Comparison of ENCODE assay signal across 8 cellular contexts in genomic region chr19:8396563-8397203, GRCh38. TPM values are rescaled to one million over a fixed set of nuclear protein-coding genes. Genes with fewer than 3 reads are reported as not detected.
DNase-seq lines count a peak whose midpoint lies in the region; ATAC-seq, FAIRE-seq and TF ChIP-seq lines count a peak whose summit lies in the region.

No MANE protein-coding gene starts in this region.

- in situ Hi-C loops in SK-MEL-5 (cut with HindIII; ENCODE audit: low pct_unique_long_range_greater_than_20kb, low sequenced_read_pairs), result no loop called here

- TF ChIP-seq CTCF in foreskin keratinocyte (conservative IDR thresholded peaks at IDR 0.05), result peak; percentile 82

- H3K27ac ChIP-seq in foreskin keratinocyte, result no peak overlapping the region

- no peak for FAIRE-seq in urothelium cell line (lab: Jason Lieb, UNC)

- H3K27me3 ChIP-seq in foreskin keratinocyte, result no peaks in the 10 kb centered on the region

- H3K4me1 ChIP-seq in foreskin keratinocyte, result peaks cover 5% of the 10 kb centered on the region

- ATAC-seq in foreskin keratinocyte, result peak; percentile 68

- DNase-seq in A172 (ENCODE audit: low spot score) (peak; percentile 57), H4 (ENCODE audit: low spot score) (peak; percentile 76), SK-MEL-5 (ENCODE audit: low read depth, low spot score) (peak; percentile 71), foreskin keratinocyte (peak in 1 of 2 donors; percentile 60), pons (ENCODE audit: low spot score) (peak; percentile 65), urothelium cell line (ENCODE audit: low spot score) (peak; percentile 40), NCI-H1436 (lab: John Stamatoyannopoulos, UW) (no peak)
- peak; percentile 51 for DNase-seq in activated gamma-delta T cell treated with anti-CD3 and anti-CD28 coated beads, Interleukin-2, amount 50 U/mL, for 16 hours (ENCODE audit: low read depth)

RNA-seq across cellular contexts. Expression of gene RAB11B, which starts 6.5 kb away (rescaled TPM):
- 3.1 and 8.0 TPM in 2 replicates for total RNA-seq in A172 (2014; rRNA removed; shearing (Covaris generic))
- 9.9 and 11.8 TPM in 2 replicates for total RNA-seq in H4 (2014; rRNA removed; shearing (Covaris generic))
- 5.5 and 6.4 TPM in 2 replicates for total RNA-seq in SK-MEL-5 (2014; rRNA removed; shearing (Covaris generic))
- 76.4 and 86.6 TPM in 2 replicates for polyA plus RNA-seq in SK-MEL-5 (2015; cell fraction: cytosol; rRNA removed)
- 48.9 and 55.4 TPM in 2 replicates for polyA plus RNA-seq in SK-MEL-5 (2015; cell fraction: nucleus; rRNA removed)
- 23.6 and 25.9 TPM in 2 replicates for total RNA-seq in foreskin keratinocyte
- 69.1 and 72.3 TPM in 2 replicates for polyA plus RNA-seq in foreskin keratinocyte

RNA-seq across cellular contexts. Expression of gene MARCHF2, which starts 16.4 kb away (rescaled TPM):
- 53.3 and 80.8 TPM in 2 replicates for total RNA-seq in A172 (2014; rRNA removed; shearing (Covaris generic))
- 28.0 and 30.6 TPM in 2 replicates for total RNA-seq in H4 (2014; rRNA removed; shearing (Covaris generic))
- total RNA-seq in SK-MEL-5 (2014; rRNA removed; shearing (Covaris generic)), result 16.6 and 17.8 TPM in 2 replicates
- polyA plus RNA-seq in SK-MEL-5 (2015; cell fraction: cytosol; rRNA removed), result 25.9 and 41.7 TPM in 2 replicates
- polyA plus RNA-seq in SK-MEL-5 (2015; cell fraction: nucleus; rRNA removed), result 17.5 and 18.3 TPM in 2 replicates
- total RNA-seq in foreskin keratinocyte, result 17.0 and 19.0 TPM in 2 replicates
- polyA plus RNA-seq in foreskin keratinocyte, result 15.4 and 20.2 TPM in 2 replicates

RNA-seq across cellular contexts. Expression of gene ANGPTL4, which starts 32.7 kb away (rescaled TPM):
- total RNA-seq in A172 (2014; rRNA removed; shearing (Covaris generic)), result not detected in 2 replicates
- 0.19 TPM in 1 of 2 replicates, not detected in the other for total RNA-seq in H4 (2014; rRNA removed; shearing (Covaris generic))
- total RNA-seq in SK-MEL-5 (2014; rRNA removed; shearing (Covaris generic)), result 0.45 TPM in 1 of 2 replicates, not detected in the other
- polyA plus RNA-seq in SK-MEL-5 (2015; cell fraction: cytosol; rRNA removed), result 1.2 TPM in 1 of 2 replicates, not detected in the other
- not detected in 2 replicates for polyA plus RNA-seq in SK-MEL-5 (2015; cell fraction: nucleus; rRNA removed)
- total RNA-seq in foreskin keratinocyte, result 1.5 and 3.0 TPM in 2 replicates
- polyA plus RNA-seq in foreskin keratinocyte, result 2.3 and 3.7 TPM in 2 replicates

RNA-seq across cellular contexts. Expression of gene HNRNPM, which starts 48.1 kb away (rescaled TPM):
- total RNA-seq in A172 (2014; rRNA removed; shearing (Covaris generic)), result 97.9 and 102 TPM in 2 replicates
- 60.8 and 75.1 TPM in 2 replicates for total RNA-seq in H4 (2014; rRNA removed; shearing (Covaris generic))
- 56.1 and 66.5 TPM in 2 replicates for total RNA-seq in SK-MEL-5 (2014; rRNA removed; shearing (Covaris generic))
- polyA plus RNA-seq in SK-MEL-5 (2015; cell fraction: cytosol; rRNA removed), result 199 and 206 TPM in 2 replicates
- 94.2 and 118 TPM in 2 replicates for polyA plus RNA-seq in SK-MEL-5 (2015; cell fraction: nucleus; rRNA removed)
- 162 and 202 TPM in 2 replicates for total RNA-seq in foreskin keratinocyte
- 152 and 180 TPM in 2 replicates for polyA plus RNA-seq in foreskin keratinocyte

RNA-seq across cellular contexts. Expression of gene KANK3, which starts 53.6 kb away (rescaled TPM):
- 1.0 and 1.2 TPM in 2 replicates for total RNA-seq in A172 (2014; rRNA removed; shearing (Covaris generic))
- 0.04 and 0.12 TPM in 2 replicates for total RNA-seq in H4 (2014; rRNA removed; shearing (Covaris generic))
- 0.11 and 0.24 TPM in 2 replicates for total RNA-seq in SK-MEL-5 (2014; rRNA removed; shearing (Covaris generic))
- polyA plus RNA-seq in SK-MEL-5 (2015; cell fraction: cytosol; rRNA removed), result 0.49 and 0.71 TPM in 2 replicates
- 4.7 and 8.2 TPM in 2 replicates for polyA plus RNA-seq in SK-MEL-5 (2015; cell fraction: nucleus; rRNA removed)
- 0.34 and 0.35 TPM in 2 replicates for total RNA-seq in foreskin keratinocyte
- polyA plus RNA-seq in foreskin keratinocyte, result 0.41 and 0.48 TPM in 2 replicates
